Comparison of ENCODE assay signal across 35 cellular contexts in the genomic region with DNA sequence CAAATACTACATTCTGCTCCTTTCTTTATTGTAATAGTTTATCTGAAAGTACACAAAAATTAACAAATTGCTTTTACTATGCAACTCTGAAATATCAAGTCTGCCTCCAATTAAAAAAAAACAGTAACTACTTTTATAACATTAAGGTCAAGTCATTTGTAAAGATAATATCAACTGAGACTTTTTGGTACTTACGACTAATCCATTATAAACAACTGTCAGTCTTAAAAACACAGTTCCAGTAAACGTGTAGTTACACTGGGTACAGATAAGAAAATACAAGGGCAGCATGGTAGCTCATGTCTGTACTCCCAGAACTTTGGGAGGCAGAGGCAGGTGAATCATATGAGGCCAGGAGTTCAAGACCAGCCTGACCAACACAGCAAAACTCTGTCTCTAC.
"Had no signal": no experiment of that assay in that cellular context is flagged by ENCODE, and none has a peak within 500 bp of the region (broad histone marks: within the 10 kb centered on the region; RNA-seq: fewer than 3 reads in every experiment).

No MANE protein-coding gene starts in this region.

- DNase-seq: activated CD4-positive, alpha-beta memory T cell treated with anti-CD3 and anti-CD28 coated beads for 36 hours; activated CD4-positive, alpha-beta T cell treated with anti-CD3 and anti-CD28 coated beads, Interleukin-2, amount 10 ng/mL, durations not matched to agents 24 days and 14 days; activated CD4-positive, CD25-positive, alpha-beta regulatory T cell treated with anti-CD3 and anti-CD28 coated beads, Interleukin-2, amount 50 U/mL, for 72 hours; activated CD8-positive, alpha-beta memory T cell treated with anti-CD3 and anti-CD28 coated beads, Interleukin-2, amount 50 U/mL, for 4 hours; activated effector memory CD4-positive, alpha-beta T cell treated with anti-CD3 and anti-CD28 coated beads, Interleukin-2, amount 50 U/mL, for 16 hours; activated naive CD4-positive, alpha-beta T cell treated with anti-CD3 and anti-CD28 coated beads for 36 hours; activated naive CD8-positive, alpha-beta T cell treated with anti-CD3 and anti-CD28 coated beads for 36 hours; activated T-cell treated with anti-CD3 and anti-CD28 coated beads, Interleukin-2, amount 50 U/mL, for 1 hour; adrenal gland; aorta; dorsolateral prefrontal cortex; effector memory CD4-positive, alpha-beta T cell; erythroblast; gastrocnemius medialis; islet precursor cell; left cardiac atrium; left ventricle myocardium superior; midbrain; naive thymus-derived CD4-positive, alpha-beta T cell; pancreas; retina; stimulated activated CD4-positive, alpha-beta T cell treated with anti-CD3 and anti-CD28 coated beads, Interleukin-4, amount 100 ng/mL, for 4 hours; stimulated activated CD8-positive, alpha-beta memory T cell treated with anti-CD3 and anti-CD28 coated beads, Interleukin-4, amount 100 ng/mL, for 48 hours; stomach; T-helper 9 cell; thyroid gland; upper lobe of left lung had no signal

- H3K36me3 ChIP-seq: prostate gland had no signal

- H3K27ac Mint-ChIP-seq: activated CD4-positive, alpha-beta memory T cell treated with anti-CD3 and anti-CD28 coated beads for 36 hours; activated CD4-positive, alpha-beta T cell treated with anti-CD3 and anti-CD28 coated beads, Interleukin-2, amount 10 ng/mL, durations not matched to agents 24 days and 14 days; activated naive CD4-positive, alpha-beta T cell treated with anti-CD3 and anti-CD28 coated beads for 36 hours; activated naive CD8-positive, alpha-beta T cell treated with anti-CD3 and anti-CD28 coated beads for 36 hours; activated T-helper 1 cell treated with anti-CD3 and anti-CD28 coated beads, Interleukin-12 subunit alpha, Interleukin-12 subunit beta, Interleukin-2, Interleukin-4 antibody, amounts not matched to agents 30 ng/mL and 10 ng/mL and 1 ng/mL, durations not matched to agents 14 hours and 24 hours and 36 hours; brain; naive thymus-derived CD4-positive, alpha-beta T cell; stimulated activated memory B cell treated with anti-CD40 and anti-IgM and Interleukin-4, amounts not matched to agents 10 μg/mL and 1 μg/mL and 100 μg/mL, for 72 hours had no signal

- H3K27ac ChIP-seq: adrenal gland, gastrocnemius medialis, hepatocyte, pancreas, prostate gland, stomach, thyroid gland had no signal

- H3K79me2 ChIP-seq: hepatocyte had no signal

- H3K4me3 ChIP-seq: adrenal gland, coronary artery, dorsolateral prefrontal cortex, gastrocnemius medialis, hepatocyte, pancreas, prostate gland, skin epidermis, stomach, thyroid gland, upper lobe of left lung had no signal

- H3K9me3 Mint-ChIP-seq: activated CD4-positive, alpha-beta memory T cell treated with anti-CD3 and anti-CD28 coated beads for 36 hours; activated CD4-positive, alpha-beta T cell treated with anti-CD3 and anti-CD28 coated beads, Interleukin-2, amount 10 ng/mL, durations not matched to agents 24 days and 14 days; activated naive CD4-positive, alpha-beta T cell treated with anti-CD3 and anti-CD28 coated beads for 36 hours; activated naive CD8-positive, alpha-beta T cell treated with anti-CD3 and anti-CD28 coated beads for 36 hours; activated T-helper 1 cell treated with anti-CD3 and anti-CD28 coated beads, Interleukin-12 subunit alpha, Interleukin-12 subunit beta, Interleukin-2, Interleukin-4 antibody, amounts not matched to agents 30 ng/mL and 10 ng/mL and 1 ng/mL, durations not matched to agents 14 hours and 24 hours and 36 hours; brain; naive thymus-derived CD4-positive, alpha-beta T cell; stimulated activated memory B cell treated with anti-CD40 and anti-IgM and Interleukin-4, amounts not matched to agents 10 μg/mL and 1 μg/mL and 100 μg/mL, for 72 hours had no signal

- H3K4me3 Mint-ChIP-seq: activated CD4-positive, alpha-beta memory T cell treated with anti-CD3 and anti-CD28 coated beads for 36 hours; activated CD4-positive, alpha-beta T cell treated with anti-CD3 and anti-CD28 coated beads, Interleukin-2, amount 10 ng/mL, durations not matched to agents 24 days and 14 days; activated naive CD4-positive, alpha-beta T cell treated with anti-CD3 and anti-CD28 coated beads for 36 hours; activated naive CD8-positive, alpha-beta T cell treated with anti-CD3 and anti-CD28 coated beads for 36 hours; activated T-helper 1 cell treated with anti-CD3 and anti-CD28 coated beads, Interleukin-12 subunit alpha, Interleukin-12 subunit beta, Interleukin-2, Interleukin-4 antibody, amounts not matched to agents 30 ng/mL and 10 ng/mL and 1 ng/mL, durations not matched to agents 14 hours and 24 hours and 36 hours; brain; naive thymus-derived CD4-positive, alpha-beta T cell; stimulated activated memory B cell treated with anti-CD40 and anti-IgM and Interleukin-4, amounts not matched to agents 10 μg/mL and 1 μg/mL and 100 μg/mL, for 72 hours had no signal

- H3K27me3 Mint-ChIP-seq: activated CD4-positive, alpha-beta memory T cell treated with anti-CD3 and anti-CD28 coated beads for 36 hours; activated CD4-positive, alpha-beta T cell treated with anti-CD3 and anti-CD28 coated beads, Interleukin-2, amount 10 ng/mL, durations not matched to agents 24 days and 14 days; activated naive CD8-positive, alpha-beta T cell treated with anti-CD3 and anti-CD28 coated beads for 36 hours; brain; naive thymus-derived CD4-positive, alpha-beta T cell; stimulated activated memory B cell treated with anti-CD40 and anti-IgM and Interleukin-4, amounts not matched to agents 10 μg/mL and 1 μg/mL and 100 μg/mL, for 72 hours had no signal

- H3K9me3 ChIP-seq: adrenal gland, gastrocnemius medialis, pancreas, prostate gland, stomach, thyroid gland, upper lobe of left lung had no signal

- H2AFZ ChIP-seq: hepatocyte had no signal

- H3K4me2 ChIP-seq: hepatocyte had no signal

- H3K4me1 ChIP-seq: adrenal gland, pancreas, prostate gland, thyroid gland had no signal

- H3K27me3 ChIP-seq: adrenal gland, dorsolateral prefrontal cortex, gastrocnemius medialis, hepatocyte, pancreas, stomach, thyroid gland, upper lobe of left lung had no signal

- ATAC-seq: gastrocnemius medialis; left cardiac atrium; left ventricle myocardium superior; naive thymus-derived CD4-positive, alpha-beta T cell; pancreas; sciatic nerve; stimulated activated memory B cell treated with anti-CD40 and anti-IgM and Interleukin-4, amounts not matched to agents 10 μg/mL and 1 μg/mL and 100 μg/mL, for 72 hours had no signal

- H3K4me1 Mint-ChIP-seq: activated CD4-positive, alpha-beta T cell treated with anti-CD3 and anti-CD28 coated beads, Interleukin-2, amount 10 ng/mL, durations not matched to agents 24 days and 14 days; activated naive CD8-positive, alpha-beta T cell treated with anti-CD3 and anti-CD28 coated beads for 36 hours; naive thymus-derived CD4-positive, alpha-beta T cell; stimulated activated memory B cell treated with anti-CD40 and anti-IgM and Interleukin-4, amounts not matched to agents 10 μg/mL and 1 μg/mL and 100 μg/mL, for 72 hours had no signal
